Comparison of ENCODE assay signal across 8 cellular contexts in genomic region chr3:153595186-153595815, GRCh38.
DNase-seq lines count a peak whose midpoint lies in the region; ATAC-seq and TF ChIP-seq lines count a peak whose summit lies in the region.

No MANE protein-coding gene starts in this region.

- H3K36me3 ChIP-seq in BJ (ENCODE audit: control insufficient read depth, insufficient read depth, low read length), result no peaks in the 10 kb centered on the region
- H3K36me3 ChIP-seq in NT2/D1 (ENCODE audit: insufficient read depth, insufficient read length, low read length), result no peaks in the 10 kb centered on the region
- no peaks in the 10 kb centered on the region for H3K36me3 ChIP-seq in ovary

- TF ChIP-seq CTCF in BJ (IDR thresholded peaks at IDR 0.05; ENCODE audit: insufficient read depth, low read depth, low read length), result peak; percentile 76
- peak in 2 of 3 donors; percentile 39 to 46 for TF ChIP-seq CTCF in ovary (IDR thresholded peaks at IDR 0.05)

- no peaks in the 10 kb centered on the region for H3K9me3 ChIP-seq in NT2/D1 (ENCODE audit: insufficient read depth, low read length)
- no peaks in the 10 kb centered on the region for H3K9me3 ChIP-seq in ovary

- H3K4me1 ChIP-seq in NT2/D1 (ENCODE audit: insufficient read depth, insufficient read length), result no peaks in the 10 kb centered on the region
- H3K4me1 ChIP-seq in ovary (ENCODE audit: insufficient read depth), result peaks cover 2% of the 10 kb centered on the region

- intact Hi-C loops in ovary (cut with DNase I), result loop anchor here in 1 of 4 donors (10.0 kb wide), 1 partner anchor 550 kb away; no protein-coding TSS in a partner anchor

- H3K27ac ChIP-seq in ovary, result no peak overlapping the region

- DNase-seq in BJ (ENCODE audit: low read depth), result no peak
- peak; percentile 6 for DNase-seq in NT2/D1 (ENCODE audit: low read depth, low spot score)
- DNase-seq in epidermal melanocyte (ENCODE audit: insufficient read length, low spot score), result peak; percentile 49
- DNase-seq in ovary, result no peak
- DNase-seq in cortex of kidney (lab: John Stamatoyannopoulos, UW), result no peak
- DNase-seq in ureter (ENCODE audit: low spot score), result no peak

- CTCF ChIA-PET in BJ (lab: Yijun Ruan, JAX), result interaction anchor here (0.6 to 1.5 kb wide), 9 partner anchors 24 to 1120 kb away, joined by 3 to 4 read pairs (median 3); no protein-coding TSS in a partner anchor

- H3K9ac ChIP-seq in NT2/D1 (ENCODE audit: insufficient read length, low read depth), result no peak overlapping the region

- TF ChIP-seq POLR2A in ovary (IDR thresholded peaks at IDR 0.05), result no peak

- peak; percentile 61 for ATAC-seq in GM21529 (IDR thresholded peaks at IDR 0.05; ENCODE audit: unreplicated experiment)
- no peak for ATAC-seq in HG03520 (IDR thresholded peaks at IDR 0.05; ENCODE audit: unreplicated experiment)

- no peak overlapping the region for H3K4me3 ChIP-seq in BJ (ENCODE audit: low read depth, low read length)
- no peak overlapping the region for H3K4me3 ChIP-seq in NT2/D1 (ENCODE audit: insufficient read length, low read depth)
- H3K4me3 ChIP-seq in ovary, result no peak overlapping the region

- TF ChIP-seq EP300 in ovary (IDR thresholded peaks at IDR 0.05), result no peak

- POLR2A ChIA-PET in BJ (lab: Charles Lee), result no interaction called here

- peaks cover 1% of the 10 kb centered on the region; the same call in 1 of the 2 replicates for H3K27me3 ChIP-seq in BJ (ENCODE audit: control insufficient read depth, insufficient read depth, low read length)
- H3K27me3 ChIP-seq in NT2/D1 (ENCODE audit: insufficient read depth, insufficient read length), result no peaks in the 10 kb centered on the region
- no peaks in the 10 kb centered on the region for H3K27me3 ChIP-seq in ovary

Comparison
In these comparisons a context has a peak if more than half of its experiments do, and no peak if none do; other contexts are left out.
1. DNase-seq: peak in NT2/D1 (single experiment) and epidermal melanocyte (single experiment); none in BJ (single experiment), ovary (0 of 5), cortex of kidney (single experiment) and ureter (single experiment).